42 cellular contexts compared by ENCODE assay signal in the genomic region with DNA sequence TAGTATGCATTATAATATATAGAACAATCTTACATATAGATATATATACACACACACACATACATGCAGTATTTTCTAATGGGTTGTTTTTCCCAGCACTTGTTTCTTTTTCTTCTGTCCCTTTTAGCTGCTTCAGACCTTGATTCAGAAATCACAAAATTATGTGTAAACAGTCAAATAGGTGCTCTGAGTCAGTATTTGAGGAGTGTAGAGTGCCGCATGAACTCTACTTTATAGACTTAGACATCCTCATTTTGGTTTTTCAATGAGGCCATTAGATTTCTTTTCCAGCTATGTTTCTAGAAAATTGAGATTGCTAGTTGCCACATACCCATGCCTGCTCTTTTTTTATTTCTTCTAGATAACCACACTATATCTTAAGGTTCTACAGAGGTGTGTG. TPM values are rescaled to one million over a fixed set of nuclear protein-coding genes. Genes with fewer than 3 reads are reported as not detected.
"Had no signal": no experiment of that assay in that cellular context is flagged by ENCODE, and none has a peak within 500 bp of the region (broad histone marks: within the 10 kb centered on the region; RNA-seq: fewer than 3 reads in every experiment).

No MANE protein-coding gene starts in this region.

- ATAC-seq: activated naive CD4-positive, alpha-beta T cell treated with anti-CD3 and anti-CD28 coated beads, Interleukin-2, amount 50 U/mL, for 72 hours; activated naive CD8-positive, alpha-beta T cell treated with anti-CD3 and anti-CD28 coated beads, Interleukin-2, amount 50 U/mL, for 24 hours; activated T-cell treated with anti-CD3 and anti-CD28 coated beads, Interleukin-2, amount 50 U/mL, for 4 hours; activated T-cell treated with anti-CD3 and anti-CD28 coated beads, Interleukin-2, amount 50 U/mL, for 72 hours; activated T-helper 17 cell treated with anti-CD3 and anti-CD28 coated beads, Interleukin-2, amount 50 U/mL, for 72 hours; body of pancreas had no signal

- H3K4me3 Mint-ChIP-seq: activated naive CD4-positive, alpha-beta T cell treated with anti-CD3 and anti-CD28 coated beads for 36 hours; activated naive CD4-positive, alpha-beta T cell treated with anti-CD3 and anti-CD28 coated beads, Interleukin-2, amount 10 ng/mL, durations not matched to agents 7 days and 5 days; activated naive CD4-positive, alpha-beta T cell treated with anti-CD3 and anti-CD28 coated beads, Interleukin-2, amount 50 U/mL, for 24 hours; activated naive CD8-positive, alpha-beta T cell; activated naive CD8-positive, alpha-beta T cell treated with anti-CD3 and anti-CD28 coated beads for 36 hours; activated naive CD8-positive, alpha-beta T cell treated with anti-CD3 and anti-CD28 coated beads, Interleukin-2, amount 10 ng/mL, durations not matched to agents 7 days and 5 days; activated naive CD8-positive, alpha-beta T cell treated with anti-CD3 and anti-CD28 coated beads, Interleukin-2, amount 50 U/mL, for 24 hours; activated T-cell treated with anti-CD3 and anti-CD28 coated beads, Interleukin-2, amount 50 U/mL, for 24 hours; activated T-cell treated with anti-CD3 and anti-CD28 coated beads, Interleukin-2, amount 50 U/mL, for 4 hours; activated T-cell treated with anti-CD3 and anti-CD28 coated beads, Interleukin-2, amount 50 U/mL, for 72 hours; activated T-helper 1 cell treated with anti-CD3 and anti-CD28 coated beads, Interleukin-12 subunit alpha, Interleukin-12 subunit beta, Interleukin-2, Interleukin-4 antibody, amounts not matched to agents 30 ng/mL and 10 ng/mL and 1 ng/mL, durations not matched to agents 14 hours and 24 hours and 36 hours; activated T-helper 17 cell treated with anti-CD3 and anti-CD28 coated beads, Interleukin-2, amount 50 U/mL, for 72 hours; brain; central memory CD8-positive, alpha-beta T cell had no signal

- H3K27ac Mint-ChIP-seq: activated naive CD4-positive, alpha-beta T cell treated with anti-CD3 and anti-CD28 coated beads for 36 hours; activated naive CD4-positive, alpha-beta T cell treated with anti-CD3 and anti-CD28 coated beads, Interleukin-2, amount 10 ng/mL, durations not matched to agents 7 days and 5 days; activated naive CD4-positive, alpha-beta T cell treated with anti-CD3 and anti-CD28 coated beads, Interleukin-2, amount 50 U/mL, for 24 hours; activated naive CD4-positive, alpha-beta T cell treated with anti-CD3 and anti-CD28 coated beads, Interleukin-2, amount 50 U/mL, for 72 hours; activated naive CD8-positive, alpha-beta T cell; activated naive CD8-positive, alpha-beta T cell treated with anti-CD3 and anti-CD28 coated beads for 36 hours; activated naive CD8-positive, alpha-beta T cell treated with anti-CD3 and anti-CD28 coated beads, Interleukin-2, amount 10 ng/mL, durations not matched to agents 7 days and 5 days; activated naive CD8-positive, alpha-beta T cell treated with anti-CD3 and anti-CD28 coated beads, Interleukin-2, amount 50 U/mL, for 24 hours; activated T-cell treated with anti-CD3 and anti-CD28 coated beads, Interleukin-2, amount 50 U/mL, for 24 hours; activated T-cell treated with anti-CD3 and anti-CD28 coated beads, Interleukin-2, amount 50 U/mL, for 72 hours; activated T-helper 1 cell treated with anti-CD3 and anti-CD28 coated beads, Interleukin-12 subunit alpha, Interleukin-12 subunit beta, Interleukin-2, Interleukin-4 antibody, amounts not matched to agents 30 ng/mL and 10 ng/mL and 1 ng/mL, durations not matched to agents 14 hours and 24 hours and 36 hours; activated T-helper 17 cell treated with anti-CD3 and anti-CD28 coated beads, Interleukin-2, amount 50 U/mL, for 72 hours; activated T-helper 2 cell treated with anti-CD3 and anti-CD28 coated beads, Interferon-gamma antibody, Interleukin-2, Interleukin-4, amounts not matched to agents 10 μg/mL and 5 μg/mL and 100 μg/mL, durations not matched to agents 14 hours and 24 hours and 36 hours; brain had no signal

- H3K27ac ChIP-seq: adrenal gland, ascending aorta, body of pancreas, brain microvascular endothelial cell, breast epithelium, cardiac muscle cell had no signal

- H3K27me3 ChIP-seq: adrenal gland, ascending aorta, body of pancreas, brain microvascular endothelial cell, breast epithelium, cardiac muscle cell had no signal

- H3K4me1 Mint-ChIP-seq: activated naive CD4-positive, alpha-beta T cell treated with anti-CD3 and anti-CD28 coated beads, Interleukin-2, amount 10 ng/mL, durations not matched to agents 7 days and 5 days; activated naive CD4-positive, alpha-beta T cell treated with anti-CD3 and anti-CD28 coated beads, Interleukin-2, amount 50 U/mL, for 24 hours; activated naive CD8-positive, alpha-beta T cell treated with anti-CD3 and anti-CD28 coated beads for 36 hours; activated naive CD8-positive, alpha-beta T cell treated with anti-CD3 and anti-CD28 coated beads, Interleukin-2, amount 10 ng/mL, durations not matched to agents 7 days and 5 days; activated naive CD8-positive, alpha-beta T cell treated with anti-CD3 and anti-CD28 coated beads, Interleukin-2, amount 50 U/mL, for 24 hours; activated T-helper 17 cell treated with anti-CD3 and anti-CD28 coated beads, Interleukin-2, amount 50 U/mL, for 72 hours; central memory CD8-positive, alpha-beta T cell had no signal

- H3K27me3 Mint-ChIP-seq: activated naive CD4-positive, alpha-beta T cell treated with anti-CD3 and anti-CD28 coated beads, Interleukin-2, amount 10 ng/mL, durations not matched to agents 7 days and 5 days; activated naive CD4-positive, alpha-beta T cell treated with anti-CD3 and anti-CD28 coated beads, Interleukin-2, amount 50 U/mL, for 24 hours; activated naive CD8-positive, alpha-beta T cell; activated naive CD8-positive, alpha-beta T cell treated with anti-CD3 and anti-CD28 coated beads for 36 hours; activated T-cell treated with anti-CD3 and anti-CD28 coated beads, Interleukin-2, amount 50 U/mL, for 24 hours; activated T-helper 17 cell treated with anti-CD3 and anti-CD28 coated beads, Interleukin-2, amount 50 U/mL, for 72 hours; brain; central memory CD8-positive, alpha-beta T cell had no signal

- H3K4me3 ChIP-seq: adrenal gland, ascending aorta, body of pancreas, breast epithelium, cardiac muscle cell had no signal

- H3K4me1 ChIP-seq: adrenal gland, ascending aorta, body of pancreas, breast epithelium had no signal

- H3K9me3 Mint-ChIP-seq: activated naive CD4-positive, alpha-beta T cell treated with anti-CD3 and anti-CD28 coated beads for 36 hours; activated naive CD4-positive, alpha-beta T cell treated with anti-CD3 and anti-CD28 coated beads, Interleukin-2, amount 50 U/mL, for 24 hours; activated naive CD4-positive, alpha-beta T cell treated with anti-CD3 and anti-CD28 coated beads, Interleukin-2, amount 50 U/mL, for 72 hours; activated naive CD8-positive, alpha-beta T cell treated with anti-CD3 and anti-CD28 coated beads for 36 hours; activated naive CD8-positive, alpha-beta T cell treated with anti-CD3 and anti-CD28 coated beads, Interleukin-2, amount 50 U/mL, for 24 hours; activated T-cell treated with anti-CD3 and anti-CD28 coated beads, Interleukin-2, amount 50 U/mL, for 24 hours; activated T-cell treated with anti-CD3 and anti-CD28 coated beads, Interleukin-2, amount 50 U/mL, for 4 hours; activated T-cell treated with anti-CD3 and anti-CD28 coated beads, Interleukin-2, amount 50 U/mL, for 72 hours; activated T-helper 1 cell treated with anti-CD3 and anti-CD28 coated beads, Interleukin-12 subunit alpha, Interleukin-12 subunit beta, Interleukin-2, Interleukin-4 antibody, amounts not matched to agents 30 ng/mL and 10 ng/mL and 1 ng/mL, durations not matched to agents 14 hours and 24 hours and 36 hours; activated T-helper 2 cell treated with anti-CD3 and anti-CD28 coated beads, Interferon-gamma antibody, Interleukin-2, Interleukin-4, amounts not matched to agents 10 μg/mL and 5 μg/mL and 100 μg/mL, durations not matched to agents 14 hours and 24 hours and 36 hours; brain; central memory CD8-positive, alpha-beta T cell had no signal

- FAIRE-seq: astrocyte, bronchial epithelial cell had no signal

- H3K9me3 ChIP-seq: adrenal gland, ascending aorta, body of pancreas, breast epithelium had no signal

- DNase-seq: activated effector memory CD4-positive, alpha-beta T cell treated with anti-CD3 and anti-CD28 coated beads, Interleukin-2, amount 50 U/mL, for 16 hours; activated effector memory CD4-positive, alpha-beta T cell treated with Interleukin-2 at 50 U/mL for 16 hours; activated gamma-delta T cell; activated gamma-delta T cell treated with Interleukin-2 at 50 U/mL for 16 hours; activated naive CD4-positive, alpha-beta T cell; activated naive CD4-positive, alpha-beta T cell treated with anti-CD3 and anti-CD28 coated beads for 36 hours; activated naive CD4-positive, alpha-beta T cell treated with anti-CD3 and anti-CD28 coated beads, Interleukin-2, amount 10 ng/mL, durations not matched to agents 7 days and 5 days; activated naive CD4-positive, alpha-beta T cell treated with anti-CD3 and anti-CD28 coated beads, Interleukin-2, amount 50 U/mL, for 16 hours; activated naive CD4-positive, alpha-beta T cell treated with Interleukin-2 at 50 U/mL for 16 hours; activated naive CD8-positive, alpha-beta T cell treated with anti-CD3 and anti-CD28 coated beads for 36 hours; activated naive CD8-positive, alpha-beta T cell treated with anti-CD3 and anti-CD28 coated beads, Interleukin-2, amount 10 ng/mL, durations not matched to agents 7 days and 5 days; activated naive CD8-positive, alpha-beta T cell treated with anti-CD3 and anti-CD28 coated beads, Interleukin-2, amount 50 U/mL, for 24 hours; activated T-cell treated with anti-CD3 and anti-CD28 coated beads, Interleukin-2, amount 50 U/mL, for 1 hour; activated T-cell treated with anti-CD3 and anti-CD28 coated beads, Interleukin-2, amount 50 U/mL, for 24 hours; activated T-cell treated with anti-CD3 and anti-CD28 coated beads, Interleukin-2, amount 50 U/mL, for 4 hours; activated T-cell treated with anti-CD3 and anti-CD28 coated beads, Interleukin-2, amount 50 U/mL, for 48 hours; activated T-cell treated with anti-CD3 and anti-CD28 coated beads, Interleukin-2, amount 50 U/mL, for 72 hours; adrenal gland; amniotic stem cell; amygdala; anterior cingulate cortex; aorta; body of pancreas; brain microvascular endothelial cell; caudate nucleus; central memory CD4-positive, alpha-beta T cell; cerebellar nuclear complex had no signal

- H3K36me3 Mint-ChIP-seq: activated naive CD4-positive, alpha-beta T cell treated with anti-CD3 and anti-CD28 coated beads, Interleukin-2, amount 50 U/mL, for 24 hours; activated naive CD4-positive, alpha-beta T cell treated with anti-CD3 and anti-CD28 coated beads, Interleukin-2, amount 50 U/mL, for 72 hours; activated naive CD8-positive, alpha-beta T cell treated with anti-CD3 and anti-CD28 coated beads for 36 hours; brain had no signal

- H3K36me3 ChIP-seq: adrenal gland, ascending aorta, brain microvascular endothelial cell, breast epithelium, cardiac muscle cell had no signal

RNA-seq across cellular contexts. Expression of a gene that starts 58.2 kb away (rescaled TPM):
- total RNA-seq: adrenal gland, aorta, ascending aorta, astrocyte, bronchial epithelial cell, cardiac septum, chondrocyte had no signal
- polyA plus RNA-seq: cardiac muscle cell had no signal
